2 cellular contexts compared by ENCODE assay signal in the genomic region with DNA sequence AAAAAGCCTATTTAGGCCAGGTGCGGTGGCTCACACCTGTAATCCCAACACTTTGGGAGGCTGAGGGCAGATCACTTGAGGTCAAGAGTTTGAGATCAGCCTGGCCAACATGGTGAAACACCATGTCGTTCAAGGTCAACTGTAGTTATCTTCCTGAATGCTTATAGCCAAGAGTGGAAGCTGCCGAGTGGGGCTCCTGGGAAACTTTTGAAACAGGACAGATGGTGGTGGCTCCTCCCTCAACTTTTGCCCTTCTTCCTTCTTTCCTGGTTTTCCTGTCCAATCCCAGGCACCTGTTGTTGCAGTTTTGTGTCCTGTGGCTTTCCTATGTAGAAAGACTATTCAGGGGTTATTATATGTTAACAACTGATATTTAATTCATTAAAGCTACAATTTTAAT.
TF ChIP-seq lines count a peak whose summit lies in the region.

No MANE protein-coding gene starts in this region.

TF ChIP-seq in HepG2, 621 proteins besides CTCF, POLR2A, EP300 and RAD21:
- TF ChIP-seq ERF (CRISPR knock-in tag; IDR thresholded peaks at IDR 0.05) (no peak), ZNF460 (CRISPR knock-in tag; IDR thresholded peaks at IDR 0.05; ENCODE audit: borderline replicate concordance) (peak; percentile 60; the same call in 1 of the 2 replicates)

TF ChIP-seq in K562, 482 proteins besides CTCF, POLR2A, EP300 and RAD21:
- TF ChIP-seq, protein P1, sequence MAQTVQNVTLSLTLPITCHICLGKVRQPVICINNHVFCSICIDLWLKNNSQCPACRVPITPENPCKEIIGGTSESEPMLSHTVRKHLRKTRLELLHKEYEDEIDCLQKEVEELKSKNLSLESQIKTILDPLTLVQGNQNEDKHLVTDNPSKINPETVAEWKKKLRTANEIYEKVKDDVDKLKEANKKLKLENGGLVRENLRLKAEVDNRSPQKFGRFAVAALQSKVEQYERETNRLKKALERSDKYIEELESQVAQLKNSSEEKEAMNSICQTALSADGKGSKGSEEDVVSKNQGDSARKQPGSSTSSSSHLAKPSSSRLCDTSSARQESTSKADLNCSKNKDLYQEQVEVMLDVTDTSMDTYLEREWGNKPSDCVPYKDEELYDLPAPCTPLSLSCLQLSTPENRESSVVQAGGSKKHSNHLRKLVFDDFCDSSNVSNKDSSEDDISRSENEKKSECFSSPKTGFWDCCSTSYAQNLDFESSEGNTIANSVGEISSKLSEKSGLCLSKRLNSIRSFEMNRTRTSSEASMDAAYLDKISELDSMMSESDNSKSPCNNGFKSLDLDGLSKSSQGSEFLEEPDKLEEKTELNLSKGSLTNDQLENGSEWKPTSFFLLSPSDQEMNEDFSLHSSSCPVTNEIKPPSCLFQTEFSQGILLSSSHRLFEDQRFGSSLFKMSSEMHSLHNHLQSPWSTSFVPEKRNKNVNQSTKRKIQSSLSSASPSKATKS (CRISPR knock-in tag; IDR thresholded peaks at IDR 0.05): no peak
- TF ChIP-seq SMAD2 (IDR thresholded peaks at IDR 0.05; ENCODE audit: low read depth, low read length) (no peak), WHSC1 (IDR thresholded peaks at IDR 0.05; ENCODE audit: low read length) (no peak), ZNF668 (CRISPR knock-in tag; IDR thresholded peaks at IDR 0.05) (no peak), POLR2AphosphoS5 (IDR thresholded peaks at IDR 0.05; ENCODE audit: control insufficient read depth, insufficient read depth, low read depth, low read length) (no peak), ZNF75A (CRISPR knock-in tag; IDR thresholded peaks at IDR 0.05) (no peak), ESRRA (IDR thresholded peaks at IDR 0.05; ENCODE audit: borderline replicate concordance, low read depth) (0 out of 2 replicates have a peak, but pooled peaks have one; percentile 14)
- TF ChIP-seq, protein P2, sequence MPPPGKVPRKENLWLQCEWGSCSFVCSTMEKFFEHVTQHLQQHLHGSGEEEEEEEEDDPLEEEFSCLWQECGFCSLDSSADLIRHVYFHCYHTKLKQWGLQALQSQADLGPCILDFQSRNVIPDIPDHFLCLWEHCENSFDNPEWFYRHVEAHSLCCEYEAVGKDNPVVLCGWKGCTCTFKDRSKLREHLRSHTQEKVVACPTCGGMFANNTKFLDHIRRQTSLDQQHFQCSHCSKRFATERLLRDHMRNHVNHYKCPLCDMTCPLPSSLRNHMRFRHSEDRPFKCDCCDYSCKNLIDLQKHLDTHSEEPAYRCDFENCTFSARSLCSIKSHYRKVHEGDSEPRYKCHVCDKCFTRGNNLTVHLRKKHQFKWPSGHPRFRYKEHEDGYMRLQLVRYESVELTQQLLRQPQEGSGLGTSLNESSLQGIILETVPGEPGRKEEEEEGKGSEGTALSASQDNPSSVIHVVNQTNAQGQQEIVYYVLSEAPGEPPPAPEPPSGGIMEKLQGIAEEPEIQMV (tag; conservative IDR thresholded peaks at IDR 0.05; ENCODE audit: low read depth): no peak
